10 cellular contexts compared by ENCODE assay signal in genomic region chr4:73705056-73705432, GRCh38. TPM values are rescaled to one million over a fixed set of nuclear protein-coding genes. Genes with fewer than 3 reads are reported as not detected.
A peak's percentile ranks its signal among the peaks of the same experiment; 100 is the strongest.
DNase-seq lines count a peak whose midpoint lies in the region; FAIRE-seq and TF ChIP-seq lines count a peak whose summit lies in the region.
"Had no signal": no experiment of that assay in that cellular context is flagged by ENCODE, and none has a peak within 500 bp of the region (broad histone marks: within the 10 kb centered on the region; RNA-seq: fewer than 3 reads in every experiment).

No MANE protein-coding gene starts in this region.

- peaks cover 5 to 90% (median 43%) of the 10 kb centered on the region in 10 experiments; a peak in 17 of 20 replicates for H3K4me1 ChIP-seq in BLaER1 treated with 17β-estradiol and CSF1 and Interleukin-3, amounts not matched to agents 10 nM and 100 nM
- H3K4me1 ChIP-seq in esophagus squamous epithelium (peaks cover 24 to 65% (median 35%) of the 10 kb centered on the region in 3 donors), neuronal stem cell (ENCODE audit: control insufficient read depth in 2 of 2, insufficient read depth in 1 of 2, low read depth in 1 of 2, low read length in 2 of 2) (peaks cover 0 to 10% of the 10 kb centered on the region in 2 donors)

- no peaks in the 10 kb centered on the region for H3K79me1 ChIP-seq in neuronal stem cell (ENCODE audit: low read depth, low read length)

- no peaks in the 10 kb centered on the region for H3K36me3 ChIP-seq in BLaER1 treated with 17β-estradiol and CSF1 and Interleukin-3, amounts not matched to agents 10 nM and 100 nM
- H3K36me3 ChIP-seq in esophagus squamous epithelium (no peaks in the 10 kb centered on the region), neuronal stem cell (replicated peaks in 1 of 2; ENCODE audit: control insufficient read depth in 2 of 2, insufficient read depth in 2 of 2, low read length in 2 of 2) (no peaks in the 10 kb centered on the region)

- H2BK12ac ChIP-seq in neuronal stem cell (ENCODE audit: low read length): no peak overlapping the region

- no peak overlapping the region for H3K4me3 ChIP-seq in BLaER1 treated with 17β-estradiol and CSF1 and Interleukin-3, amounts not matched to agents 10 nM and 100 nM
- H3K4me3 ChIP-seq in esophagus squamous epithelium (no peak overlapping the region), neuronal stem cell (ENCODE audit: low read length in 2 of 2) (no peak overlapping the region)

- H3K9ac ChIP-seq in BLaER1 treated with 17β-estradiol and CSF1 and Interleukin-3, amounts not matched to agents 10 nM and 100 nM: peak overlapping the region in 5 of 11 experiments; percentile 42 to 63 (median 47); a peak in 9 of 22 replicates
- H3K9ac ChIP-seq in neuronal stem cell (ENCODE audit: low read depth, low read length, poor library complexity): no peak overlapping the region

- no peak for TF ChIP-seq POLR2A in esophagus squamous epithelium (IDR thresholded peaks at IDR 0.05)

- no peaks in the 10 kb centered on the region for H4K20me1 ChIP-seq in BLaER1 treated with 17β-estradiol and CSF1 and Interleukin-3, amounts not matched to agents 10 nM and 100 nM

- H3K4ac ChIP-seq in neuronal stem cell (ENCODE audit: low read length): no peak overlapping the region

- intact Hi-C loops in esophagus squamous epithelium (cut with DNase I): no loop called here

- H3K9me3 ChIP-seq in BLaER1 treated with 17β-estradiol and CSF1 and Interleukin-3, amounts not matched to agents 10 nM and 100 nM (replicated peaks in 1 of 11): no peaks in the 10 kb centered on the region
- no peaks in the 10 kb centered on the region for H3K9me3 ChIP-seq in esophagus squamous epithelium
- no peaks in the 10 kb centered on the region for H3K9me3 ChIP-seq in neuronal stem cell (replicated peaks in 1 of 2; ENCODE audit: control insufficient read depth in 2 of 2, insufficient read depth in 1 of 2, low read depth in 1 of 2, low read length in 2 of 2)

- no peak overlapping the region for H3K18ac ChIP-seq in neuronal stem cell (ENCODE audit: low read length)

- no peak overlapping the region for H2BK120ac ChIP-seq in neuronal stem cell (ENCODE audit: low read depth, low read length)

- no peak for TF ChIP-seq CTCF in esophagus squamous epithelium (IDR thresholded peaks at IDR 0.05)

- DNase-seq in RCC 7860 (ENCODE audit: low spot score) (peak; percentile 86), esophagus squamous epithelium (lab: John Stamatoyannopoulos, UW) (no peak), neuronal stem cell (ENCODE audit: low spot score) (no peak), superior temporal gyrus (ENCODE audit: extremely low spot score) (no peak), HEK293T (ENCODE audit: extremely low spot score) (no peak), NCI-H1092 (lab: John Stamatoyannopoulos, UW) (no peak)
- DNase-seq in stimulated activated naive CD4-positive, alpha-beta T cell (lab: John Stamatoyannopoulos, UW): no peak
- DNase-seq: activated CD4-positive, alpha-beta T cell treated with anti-CD3 and anti-CD28 coated beads, Interleukin-2, amount 50 U/mL, for 1 hour; Karpas-422 had no signal

- H2AK5ac ChIP-seq in neuronal stem cell (ENCODE audit: low read depth, low read length): no peak overlapping the region

- no peak overlapping the region for H3K23ac ChIP-seq in neuronal stem cell (ENCODE audit: low read depth, low read length, poor library complexity)

- FAIRE-seq in RCC 7860 (lab: Jason Lieb, UNC): peak; percentile 93

- peak overlapping the region in 6 of 11 experiments; percentile 64 to 90 (median 84); a peak in 12 of 22 replicates for H3K27ac ChIP-seq in BLaER1 treated with 17β-estradiol and CSF1 and Interleukin-3, amounts not matched to agents 10 nM and 100 nM
- H3K27ac ChIP-seq in esophagus squamous epithelium: peak overlapping the region; percentile 70 to 81 (median 78)
- H3K27ac ChIP-seq in neuronal stem cell (replicated peaks; ENCODE audit: low read length): no peak overlapping the region

- H2BK15ac ChIP-seq in neuronal stem cell (ENCODE audit: low read length): no peak overlapping the region

- CTCF ChIA-PET in HEK293T (lab: Yijun Ruan, JAX): no interaction called here

- H3K27me3 ChIP-seq in BLaER1 treated with 17β-estradiol and CSF1 and Interleukin-3, amounts not matched to agents 10 nM and 100 nM: no peaks in the 10 kb centered on the region
- H3K27me3 ChIP-seq in esophagus squamous epithelium (no peaks in the 10 kb centered on the region), neuronal stem cell (ENCODE audit: control insufficient read depth in 3 of 3, insufficient read depth in 3 of 3, low read depth in 1 of 3, low read length in 3 of 3) (no peaks in the 10 kb centered on the region)

- H2BK5ac ChIP-seq in neuronal stem cell (ENCODE audit: low read length): no peak overlapping the region

- WGBS in esophagus squamous epithelium, 2 donors: 13 to 27% methylated on average over 1 of the region's 1 CpG
- no CpG with 5 or more reads among the region's 1 CpG for WGBS in neuronal stem cell (ENCODE audit: extremely low coverage in 2 of 2, insufficient read length in 2 of 2, insufficient replicate concordance in 1 of 2), 2 donors

- POLR2A ChIA-PET in HEK293T (lab: Yijun Ruan, JAX): no interaction called here

- peak overlapping the region in 7 of 11 experiments; percentile 5 to 92 (median 78); a peak in 13 of 22 replicates for H3K4me2 ChIP-seq in BLaER1 treated with 17β-estradiol and CSF1 and Interleukin-3, amounts not matched to agents 10 nM and 100 nM
- peak overlapping the region; percentile 12 for H3K4me2 ChIP-seq in neuronal stem cell (ENCODE audit: insufficient read depth, low read length, poor library complexity, severe bottlenecking)

- no peak overlapping the region for H3K14ac ChIP-seq in neuronal stem cell (ENCODE audit: low read length)

- no peak overlapping the region for H4K91ac ChIP-seq in neuronal stem cell (ENCODE audit: low read depth, low read length, poor library complexity)

- no peak overlapping the region for H4K8ac ChIP-seq in neuronal stem cell (ENCODE audit: low read depth, low read length)

- H2AFZ ChIP-seq in neuronal stem cell (ENCODE audit: low read length): peak overlapping the region; percentile 57

TF ChIP-seq in HEK293T, 16 proteins besides CTCF, POLR2A, EP300 and RAD21:
- no peak for TF ChIP-seq SUZ12 (IDR thresholded peaks at IDR 0.05)
- TF ChIP-seq ELF4 (IDR thresholded peaks at IDR 0.05): no peak
- TF ChIP-seq BHLHE40 (IDR thresholded peaks at IDR 0.05; ENCODE audit: borderline replicate concordance): no peak

RNA-seq across cellular contexts. Expression of gene CXCL8, which starts 35.3 kb away (rescaled TPM):
- total RNA-seq in esophagus squamous epithelium: 10 to 100 TPM in 1 of 4 donors, 1 to 10 TPM in 1, under 1 TPM in 1, not detected in 1; 0.76 to 90.2 (median 2.4) TPM
- not detected for polyA plus RNA-seq in neuronal stem cell (2013, experiment 1 of 2)
- not detected for polyA plus RNA-seq in neuronal stem cell (2013, experiment 2 of 2)
